In the genomic region with DNA sequence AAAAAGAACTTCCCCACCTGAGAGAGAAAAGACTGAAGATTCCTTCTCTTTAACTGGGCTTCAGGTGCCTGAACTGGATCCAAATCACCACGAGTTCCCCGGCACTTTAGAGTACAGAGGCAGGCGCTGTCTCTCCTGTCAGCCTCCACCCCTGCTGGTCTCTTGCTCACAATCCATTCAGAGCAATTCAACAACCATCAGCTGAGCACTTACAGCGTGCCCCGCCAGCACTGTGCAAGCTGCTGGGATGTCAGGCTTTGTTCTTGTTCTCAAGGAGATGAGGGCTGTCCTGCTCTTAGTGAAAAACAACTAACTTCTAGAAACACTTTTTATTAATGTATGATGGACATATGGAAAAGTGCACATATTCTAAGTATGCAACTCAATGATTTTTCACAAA, we compare ENCODE assay signal across 1 cellular context.
TF ChIP-seq lines count a peak whose summit lies in the region.

No MANE protein-coding gene starts in this region.

TF ChIP-seq in WTC11, 78 proteins besides CTCF, POLR2A, EP300 and RAD21 (continued from another document):
- TF ChIP-seq, protein P1, sequence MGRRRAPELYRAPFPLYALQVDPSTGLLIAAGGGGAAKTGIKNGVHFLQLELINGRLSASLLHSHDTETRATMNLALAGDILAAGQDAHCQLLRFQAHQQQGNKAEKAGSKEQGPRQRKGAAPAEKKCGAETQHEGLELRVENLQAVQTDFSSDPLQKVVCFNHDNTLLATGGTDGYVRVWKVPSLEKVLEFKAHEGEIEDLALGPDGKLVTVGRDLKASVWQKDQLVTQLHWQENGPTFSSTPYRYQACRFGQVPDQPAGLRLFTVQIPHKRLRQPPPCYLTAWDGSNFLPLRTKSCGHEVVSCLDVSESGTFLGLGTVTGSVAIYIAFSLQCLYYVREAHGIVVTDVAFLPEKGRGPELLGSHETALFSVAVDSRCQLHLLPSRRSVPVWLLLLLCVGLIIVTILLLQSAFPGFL (CRISPR knock-in tag; IDR thresholded peaks at IDR 0.05; ENCODE audit: borderline replicate concordance): no peak
- TF ChIP-seq, protein P2, sequence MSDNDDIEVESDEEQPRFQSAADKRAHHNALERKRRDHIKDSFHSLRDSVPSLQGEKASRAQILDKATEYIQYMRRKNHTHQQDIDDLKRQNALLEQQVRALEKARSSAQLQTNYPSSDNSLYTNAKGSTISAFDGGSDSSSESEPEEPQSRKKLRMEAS (CRISPR knock-in tag; IDR thresholded peaks at IDR 0.05): no peak
- TF ChIP-seq ZNF138 (CRISPR knock-in tag; conservative IDR thresholded peaks at IDR 0.05) (no peak), ZNF416 (CRISPR knock-in tag; IDR thresholded peaks at IDR 0.05) (no peak), AFF4 (CRISPR knock-in tag; IDR thresholded peaks at IDR 0.05; ENCODE audit: borderline replicate concordance) (no peak)
